1 cellular context compared by ENCODE assay signal in the genomic region with DNA sequence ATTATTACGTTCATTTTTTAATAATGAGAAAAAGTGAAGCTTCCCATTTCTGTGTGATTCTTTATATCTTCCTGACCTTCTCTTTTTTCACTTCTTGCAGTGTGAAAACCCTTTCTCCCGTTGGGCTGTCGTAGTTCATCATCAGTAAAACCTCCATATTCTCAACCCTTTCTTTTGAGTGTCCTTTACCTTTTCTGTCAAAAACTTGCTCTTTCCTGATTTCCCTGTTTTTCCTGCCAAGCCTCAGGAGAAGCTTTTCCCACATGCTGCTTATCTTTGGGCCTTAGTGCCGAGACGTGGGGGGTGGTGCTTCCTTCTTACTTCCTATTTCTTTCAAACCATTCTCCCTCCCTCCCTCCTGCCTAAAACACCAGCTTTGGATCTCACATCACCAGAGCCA.
TF ChIP-seq lines count a peak whose summit lies in the region.

No MANE protein-coding gene starts in this region.

TF ChIP-seq in GM23338, 12 proteins besides CTCF, POLR2A, EP300 and RAD21 (continued from another document):
- TF ChIP-seq ZNF462 (CRISPR knock-in tag; IDR thresholded peaks at IDR 0.05) = no peak
TF ChIP-seq in GM23338: peak in this region for 0.
